9 cellular contexts compared by ENCODE assay signal in genomic region chr19:11203194-11204075, GRCh38. TPM values are rescaled to one million over a fixed set of nuclear protein-coding genes. Genes with fewer than 3 reads are reported as not detected.
DNase-seq lines count a peak whose midpoint lies in the region; ATAC-seq, FAIRE-seq and TF ChIP-seq lines count a peak whose summit lies in the region.
"Had no signal": no experiment of that assay in that cellular context is flagged by ENCODE, and none has a peak within 500 bp of the region (broad histone marks: within the 10 kb centered on the region; RNA-seq: fewer than 3 reads in every experiment).

No MANE protein-coding gene starts in this region.

- intact Hi-C loops in K562 (cut with micrococcal nuclease), result loop anchor here (1.0 to 2.0 kb wide), 3 partner anchors 66 to 261 kb away; no protein-coding TSS in a partner anchor

- peak overlapping the region in 1 of 2 experiments; percentile 82; a peak in 1 of 4 replicates for H3K9ac ChIP-seq in K562 (ENCODE audit: insufficient read depth in 1 of 2, low read depth in 2 of 2, low read length in 2 of 2)

- no peaks in the 10 kb centered on the region for H3K36me3 ChIP-seq in K562 (ENCODE audit: control insufficient read depth, insufficient read depth, low read length)

- H3K79me2 ChIP-seq in K562 (ENCODE audit: control insufficient read depth, insufficient read depth, low read length), result no peaks in the 10 kb centered on the region

- BruUV-seq in K562 (replicated peaks; lab: Mats Ljungman, UMichigan), result no TSS peak

- H3K27ac ChIP-seq in AG04450 (ENCODE audit: low read depth, low read length) (peak overlapping the region; percentile 73), K562 (ENCODE audit: extremely low read depth, low read depth, low read length) (0 out of 3 replicates have a peak overlapping the region, but pooled peaks have one; percentile 16)

- H3K9me3 ChIP-seq in AG04450 (ENCODE audit: control insufficient read depth, insufficient read depth, low read length) (no peaks in the 10 kb centered on the region), K562 (replicated peaks; ENCODE audit: control insufficient read depth, insufficient read depth, low read depth, low read length) (no peaks in the 10 kb centered on the region)

- TF ChIP-seq EP300 in K562 (IDR thresholded peaks at IDR 0.05; ENCODE audit: low read length), result no peak

- peak; percentile 79 to 85 for TF ChIP-seq RAD21 in K562 (CRISPR knock-in tag; conservative IDR thresholded peaks at IDR 0.05 in 1 of 2, IDR thresholded peaks at IDR 0.05 in 1 of 2)

- DNase-seq in AG04450 (ENCODE audit: low read depth, low spot score), result peak; percentile 30
- no peak for DNase-seq in GM18507 (ENCODE audit: extremely low spot score, insufficient read length, low read depth)
- DNase-seq in K562 (ENCODE audit: extremely low read depth in 1 of 4, low spot score in 3 of 4), result peak; percentile 79 to 96 (median 92)
- peak in 45 of 51 donors; percentile 9 to 75 (median 41) for DNase-seq in hypothalamus (lab: John Stamatoyannopoulos, UW)
- peak; percentile 35 for DNase-seq in skeletal muscle cell (ENCODE audit: low read depth)

- in situ Hi-C loops in K562 (cut with MboI), result loop anchor here (5.0 kb wide), 2 partner anchors 71 to 166 kb away; no protein-coding TSS in a partner anchor

- FAIRE-seq in GM18507 (lab: Jason Lieb, UNC), result peak; percentile 47
- FAIRE-seq in K562 (lab: Jason Lieb, UNC), result peak; percentile 83

- WGBS in K562 (ENCODE audit: insufficient coverage, low coverage, missing lambda C conversion rate), result 34% methylated on average over 10 of the region's 17 CpGs

- peak; percentile 76 for ATAC-seq in SK-N-SH treated with all-trans-retinoic acid at 6 μM for 48 hours
- ATAC-seq in K562, result peak; percentile 89
- no peak for ATAC-seq in HG02623 (IDR thresholded peaks at IDR 0.05; ENCODE audit: unreplicated experiment)
- no peak for ATAC-seq in HG03108 (IDR thresholded peaks at IDR 0.05; ENCODE audit: unreplicated experiment)

- H3K27me3 ChIP-seq in AG04450 (ENCODE audit: control insufficient read depth, insufficient read depth, low read length), result no peaks in the 10 kb centered on the region
- H3K27me3 ChIP-seq in K562 (ENCODE audit: control insufficient read depth in 2 of 2, insufficient read depth in 2 of 2, low read length in 2 of 2), result no peaks in the 10 kb centered on the region

- H2AFZ ChIP-seq in K562 (ENCODE audit: low read depth, low read length), result peak overlapping the region; percentile 76

- TF ChIP-seq CTCF in AG04450 (IDR thresholded peaks at IDR 0.05; ENCODE audit: low read depth, low read length) (peak; percentile 87), K562 (IDR thresholded peaks at IDR 0.05 in 2 of 3, conservative IDR thresholded peaks at IDR 0.05 in 1 of 3; ENCODE audit: insufficient read depth in 2 of 3, low read depth in 1 of 3, low read length in 3 of 3) (peak; percentile 77 to 89 (median 88))

- peak overlapping the region; percentile 36 for H3K4me2 ChIP-seq in K562 (ENCODE audit: insufficient read depth, low read length)

- peaks cover 12 to 32% of the 10 kb centered on the region in 2 experiments for H3K4me1 ChIP-seq in K562 (replicated peaks in 1 of 2; ENCODE audit: control insufficient read depth in 2 of 2, insufficient read depth in 2 of 2, low read length in 2 of 2)

- H4K20me1 ChIP-seq in K562 (replicated peaks; ENCODE audit: control insufficient read depth, insufficient read depth, low read length), result no peaks in the 10 kb centered on the region

- H3K4me3 ChIP-seq in AG04450 (ENCODE audit: low read depth, low read length), result no peak overlapping the region
- no peak overlapping the region for H3K4me3 ChIP-seq in K562
- no peak overlapping the region for H3K4me3 ChIP-seq in skeletal muscle cell (ENCODE audit: low read depth, low read length)

- CTCF ChIA-PET in AG04450 (lab: Charles Lee), result interaction anchor here (0.5 to 2.3 kb wide), 13 partner anchors 11 to 313 kb away, joined by 3 to 49 read pairs (median 4); no protein-coding TSS in a partner anchor
- CTCF ChIA-PET in K562 (lab: Yijun Ruan, JAX; ENCODE audit: low intra/inter-chr PET ratio), result interaction anchor here (0.6 to 2.3 kb wide), 6 partner anchors 43 to 168 kb away, joined by 3 to 34 read pairs (median 4); no protein-coding TSS in a partner anchor

- H3K9me1 ChIP-seq in K562 (ENCODE audit: control insufficient read depth, insufficient read depth, low read length), result no peaks in the 10 kb centered on the region

- no peak for TF ChIP-seq POLR2A in K562 (conservative IDR thresholded peaks at IDR 0.05)

- POLR2A ChIA-PET in AG04450 (lab: Yijun Ruan, JAX), result no interaction called here
- POLR2A ChIA-PET in K562 (lab: Yijun Ruan, JAX), result interaction anchor here (0.6 to 0.7 kb wide), 2 partner anchors 47 to 94 kb away, joined by 3 to 4 read pairs; no protein-coding TSS in a partner anchor

RNA-seq across cellular contexts. Expression of gene KANK2, which starts 6.1 kb away (rescaled TPM):
- polyA plus RNA-seq in AG04450 (2011; rRNA removed) (83.2 and 147 TPM in 2 replicates), K562 (2011; rRNA removed) (10.8 and 13.5 TPM in 2 replicates), K562 (2014; fragmentation: Illumina TruSeq; extraction: Trizol) (47.7 and 47.8 TPM in 2 replicates), K562 (2014; fragmentation: Nextera tagmentation; extraction: Ambion mirVana) (1 to 10 TPM; 4.4 to 5.6 TPM), K562 (2014; rRNA removed) (17.4 and 24.6 TPM in 2 replicates)
- 104 and 195 TPM in 2 replicates for polyA minus RNA-seq in AG04450 (2011; rRNA and poly(A)+ RNA removed)
- 29.2 and 60.7 TPM in 2 replicates for total RNA-seq in K562 (2011; cell fraction: chromatin; rRNA removed; ENCODE audit: low replicate concordance)
- 29.0 and 31.2 TPM in 2 replicates for total RNA-seq in K562 (2011; cell fraction: nucleolus; rRNA removed)
- total RNA-seq in K562 (2011; cell fraction: nucleoplasm; rRNA removed), result 30.1 and 39.5 TPM in 2 replicates
- total RNA-seq in K562 (2014; rRNA removed) (32.2 and 41.2 TPM in 2 replicates), K562 (2014; rRNA removed; fragmentation: Illumina TruSeq; extraction: Trizol) (12.7 and 13.9 TPM in 2 replicates), K562 (2015; rRNA removed; fragmentation: Illumina TruSeq; extraction: Trizol) (19.8 and 21.3 TPM in 2 replicates), K562 (2021) (36.0 and 37.5 TPM in 2 replicates)
- 9.4 and 26.1 TPM in 2 replicates for polyA plus RNA-seq in K562 (2011; cell fraction: cytosol; rRNA removed)
- 15.1 and 27.0 TPM in 2 replicates for polyA plus RNA-seq in K562 (2011; cell fraction: nucleus; rRNA removed)
- 30.1 and 49.8 TPM in 2 replicates for polyA plus RNA-seq in K562 (2012)
- polyA minus RNA-seq in K562 (2011; rRNA and poly(A)+ RNA removed), result 7.2 and 12.8 TPM in 2 replicates
- polyA minus RNA-seq in K562 (2011; cell fraction: cytosol; rRNA and poly(A)+ RNA removed), result 18.5 and 26.0 TPM in 2 replicates
- 6.7 and 6.9 TPM in 2 replicates for polyA minus RNA-seq in K562 (2011; cell fraction: nucleus; rRNA and poly(A)+ RNA removed)
- polyA plus RNA-seq: naive thymus-derived CD8-positive, alpha-beta T cell had no signal

RNA-seq across cellular contexts. Expression of gene ANGPTL8, which starts 36.0 kb away (rescaled TPM):
- polyA plus RNA-seq in AG04450 (2011; rRNA removed), result not detected in 2 replicates
- not detected in 2 replicates for polyA minus RNA-seq in AG04450 (2011; rRNA and poly(A)+ RNA removed)
- total RNA-seq in K562 (2011; cell fraction: chromatin; rRNA removed; ENCODE audit: low replicate concordance), result not detected in 2 replicates
- total RNA-seq in K562 (2011; cell fraction: nucleolus; rRNA removed), result not detected in 2 replicates
- total RNA-seq in K562 (2011; cell fraction: nucleoplasm; rRNA removed), result not detected in 2 replicates
- total RNA-seq in K562 (2014; rRNA removed), result not detected in 2 replicates
- not detected in 2 replicates for total RNA-seq in K562 (2014; rRNA removed; fragmentation: Illumina TruSeq; extraction: Trizol)
- total RNA-seq in K562 (2015; rRNA removed; fragmentation: Illumina TruSeq; extraction: Trizol), result not detected in 2 replicates
- total RNA-seq in K562 (2021), result not detected in 2 replicates
- polyA plus RNA-seq in K562 (2011; rRNA removed), result not detected in 2 replicates
- polyA plus RNA-seq in K562 (2011; cell fraction: cytosol; rRNA removed), result not detected in 2 replicates
- not detected in 2 replicates for polyA plus RNA-seq in K562 (2011; cell fraction: nucleus; rRNA removed)
- not detected in 2 replicates for polyA plus RNA-seq in K562 (2012)
- polyA plus RNA-seq in K562 (2014; fragmentation: Illumina TruSeq; extraction: Trizol), result not detected in 2 replicates
- polyA plus RNA-seq in K562 (2014; fragmentation: Nextera tagmentation; extraction: Ambion mirVana), result not detected
- not detected in 2 replicates for polyA plus RNA-seq in K562 (2014; rRNA removed)
- not detected in 2 replicates for polyA minus RNA-seq in K562 (2011; rRNA and poly(A)+ RNA removed)
- polyA minus RNA-seq in K562 (2011; cell fraction: cytosol; rRNA and poly(A)+ RNA removed), result not detected in 2 replicates
- not detected in 2 replicates for polyA minus RNA-seq in K562 (2011; cell fraction: nucleus; rRNA and poly(A)+ RNA removed)
- total RNA-seq: naive thymus-derived CD8-positive, alpha-beta T cell had no signal
- polyA plus RNA-seq: naive thymus-derived CD8-positive, alpha-beta T cell had no signal

RNA-seq across cellular contexts. Expression of gene SPC24, which starts 47.9 kb away (rescaled TPM):
- polyA plus RNA-seq in AG04450 (2011; rRNA removed), result 6.0 and 7.4 TPM in 2 replicates
- 20.1 and 28.1 TPM in 2 replicates for polyA minus RNA-seq in AG04450 (2011; rRNA and poly(A)+ RNA removed)
- 42.4 and 88.4 TPM in 2 replicates for total RNA-seq in K562 (2011; cell fraction: chromatin; rRNA removed; ENCODE audit: low replicate concordance)
- 65.7 and 76.1 TPM in 2 replicates for total RNA-seq in K562 (2011; cell fraction: nucleolus; rRNA removed)
- 69.6 and 78.4 TPM in 2 replicates for total RNA-seq in K562 (2011; cell fraction: nucleoplasm; rRNA removed)
- total RNA-seq in K562 (2014; rRNA removed), result 154 and 188 TPM in 2 replicates
- total RNA-seq in K562 (2014; rRNA removed; fragmentation: Illumina TruSeq; extraction: Trizol), result 72.8 and 75.2 TPM in 2 replicates
- total RNA-seq in K562 (2015; rRNA removed; fragmentation: Illumina TruSeq; extraction: Trizol), result 82.0 and 82.5 TPM in 2 replicates
- 106 and 111 TPM in 2 replicates for total RNA-seq in K562 (2021)
- 44.3 and 52.6 TPM in 2 replicates for polyA plus RNA-seq in K562 (2011; rRNA removed)
- 44.2 and 55.5 TPM in 2 replicates for polyA plus RNA-seq in K562 (2011; cell fraction: cytosol; rRNA removed)
- 63.2 and 80.4 TPM in 2 replicates for polyA plus RNA-seq in K562 (2011; cell fraction: nucleus; rRNA removed)
- 45.4 and 60.6 TPM in 2 replicates for polyA plus RNA-seq in K562 (2012)
- polyA plus RNA-seq in K562 (2014; fragmentation: Illumina TruSeq; extraction: Trizol), result 39.1 and 41.6 TPM in 2 replicates
- 10 to 100 TPM; 18.2 to 26.8 TPM for polyA plus RNA-seq in K562 (2014; fragmentation: Nextera tagmentation; extraction: Ambion mirVana)
- polyA plus RNA-seq in K562 (2014; rRNA removed), result 60.9 and 66.7 TPM in 2 replicates
- 102 and 155 TPM in 2 replicates for polyA minus RNA-seq in K562 (2011; rRNA and poly(A)+ RNA removed)
- 81.5 and 101 TPM in 2 replicates for polyA minus RNA-seq in K562 (2011; cell fraction: cytosol; rRNA and poly(A)+ RNA removed)
- polyA minus RNA-seq in K562 (2011; cell fraction: nucleus; rRNA and poly(A)+ RNA removed), result 28.3 and 31.5 TPM in 2 replicates

RNA-seq across cellular contexts. Expression of gene DOCK6, which starts 58.9 kb away (rescaled TPM):
- polyA plus RNA-seq in AG04450 (2011; rRNA removed) (8.9 and 14.0 TPM in 2 replicates), K562 (2011; rRNA removed) (7.0 and 14.5 TPM in 2 replicates), K562 (2014; fragmentation: Illumina TruSeq; extraction: Trizol) (4.4 and 7.3 TPM in 2 replicates), K562 (2014; fragmentation: Nextera tagmentation; extraction: Ambion mirVana) (under 1 TPM; 0.35 to 0.46 TPM), K562 (2014; rRNA removed) (10.0 and 11.8 TPM in 2 replicates)
- polyA minus RNA-seq in AG04450 (2011; rRNA and poly(A)+ RNA removed), result 12.6 and 19.7 TPM in 2 replicates
- total RNA-seq in K562 (2011; cell fraction: chromatin; rRNA removed; ENCODE audit: low replicate concordance), result 79.9 and 184 TPM in 2 replicates
- total RNA-seq in K562 (2011; cell fraction: nucleolus; rRNA removed), result 88.2 and 89.2 TPM in 2 replicates
- total RNA-seq in K562 (2011; cell fraction: nucleoplasm; rRNA removed), result 65.6 and 76.9 TPM in 2 replicates
- total RNA-seq in K562 (2014; rRNA removed) (3.8 and 5.7 TPM in 2 replicates), K562 (2014; rRNA removed; fragmentation: Illumina TruSeq; extraction: Trizol) (2.0 and 2.4 TPM in 2 replicates), K562 (2015; rRNA removed; fragmentation: Illumina TruSeq; extraction: Trizol) (1.9 and 2.3 TPM in 2 replicates), K562 (2021) (19.3 and 20.2 TPM in 2 replicates)
- polyA plus RNA-seq in K562 (2011; cell fraction: cytosol; rRNA removed), result 8.0 and 14.5 TPM in 2 replicates
- polyA plus RNA-seq in K562 (2011; cell fraction: nucleus; rRNA removed), result 78.6 and 79.9 TPM in 2 replicates
- polyA plus RNA-seq in K562 (2012), result 7.9 and 22.7 TPM in 2 replicates
- 5.3 and 5.8 TPM in 2 replicates for polyA minus RNA-seq in K562 (2011; rRNA and poly(A)+ RNA removed)
- polyA minus RNA-seq in K562 (2011; cell fraction: cytosol; rRNA and poly(A)+ RNA removed), result 8.8 and 17.8 TPM in 2 replicates
- 15.8 and 20.2 TPM in 2 replicates for polyA minus RNA-seq in K562 (2011; cell fraction: nucleus; rRNA and poly(A)+ RNA removed)
- polyA plus RNA-seq: naive thymus-derived CD8-positive, alpha-beta T cell had no signal

Comparison
In these comparisons a context has a peak if more than half of its experiments do, and no peak if none do; other contexts are left out.
1. ATAC-seq: peak in SK-N-SH treated with all-trans-retinoic acid at 6 μM for 48 hours (single experiment) and K562 (single experiment); none in HG02623 (single experiment) and HG03108 (single experiment).